Comparison of ENCODE assay signal across 32 cellular contexts in genomic region chr14:58904771-58905170, GRCh38.
"Had no signal": no experiment of that assay in that cellular context is flagged by ENCODE, and none has a peak within 500 bp of the region (broad histone marks: within the 10 kb centered on the region; RNA-seq: fewer than 3 reads in every experiment).

No MANE protein-coding gene starts in this region.

- H3K27me3 ChIP-seq: brain microvascular endothelial cell, stomach, suprapubic skin, tibial nerve, vagina had no signal

- H3K4me1 ChIP-seq: lower lobe of right lung, stomach, suprapubic skin, tibial nerve, vagina had no signal

- ATAC-seq: activated CD4-positive, CD25-positive, alpha-beta regulatory T cell treated with anti-CD3 and anti-CD28 coated beads, Interleukin-2, amount 50 U/mL, for 24 hours; activated CD8-positive, alpha-beta memory T cell treated with anti-CD3 and anti-CD28 coated beads, Interleukin-2, amount 10 ng/mL, durations not matched to agents 7 days and 5 days; activated CD8-positive, alpha-beta T cell treated with anti-CD3 and anti-CD28 coated beads for 36 hours; activated naive CD8-positive, alpha-beta T cell treated with anti-CD3 and anti-CD28 coated beads, Interleukin-2, amount 50 U/mL, for 24 hours; left lobe of liver; lower lobe of right lung; mucosa of descending colon; sciatic nerve; stimulated activated memory B cell treated with anti-CD40 and anti-IgM and Interleukin-4, amounts not matched to agents 10 μg/mL and 1 μg/mL and 100 μg/mL, for 72 hours had no signal

- H3K4me1 Mint-ChIP-seq: activated CD4-positive, alpha-beta T cell treated with anti-CD3 and anti-CD28 coated beads, Interleukin-2, amount 10 ng/mL, durations not matched to agents 24 days and 14 days; activated CD8-positive, alpha-beta memory T cell treated with anti-CD3 and anti-CD28 coated beads, Interleukin-2, amount 10 ng/mL, durations not matched to agents 7 days and 5 days; activated naive CD8-positive, alpha-beta T cell treated with anti-CD3 and anti-CD28 coated beads, Interleukin-2, amount 50 U/mL, for 24 hours; immature natural killer cell; naive B cell had no signal

- H3K27ac ChIP-seq: brain microvascular endothelial cell, lower lobe of right lung, stomach, suprapubic skin, tibial nerve, vagina, VCaP had no signal

- H3K36me3 ChIP-seq: brain microvascular endothelial cell, lower lobe of right lung, stomach, suprapubic skin, tibial nerve, vagina had no signal

- DNase-seq: activated CD4-positive, alpha-beta T cell treated with anti-CD3 and anti-CD28 coated beads, Interleukin-2, amount 10 ng/mL, durations not matched to agents 24 days and 14 days; activated CD8-positive, alpha-beta memory T cell treated with anti-CD3 and anti-CD28 coated beads, Interleukin-2, amount 10 ng/mL, durations not matched to agents 7 days and 5 days; activated CD8-positive, alpha-beta T cell treated with anti-CD3 and anti-CD28 coated beads for 36 hours; activated gamma-delta T cell; activated naive CD4-positive, alpha-beta T cell treated with anti-CD3 and anti-CD28 coated beads, Interleukin-2, amount 50 U/mL, for 16 hours; activated naive CD8-positive, alpha-beta T cell treated with anti-CD3 and anti-CD28 coated beads, Interleukin-2, amount 50 U/mL, for 24 hours; activated T-cell treated with anti-CD3 and anti-CD28 coated beads for 4 hours; aorta; brain microvascular endothelial cell; caudate nucleus; effector CD4-positive, alpha-beta T cell; erythroblast; foreskin melanocyte; immature natural killer cell; lower lobe of right lung; mesendoderm; mucosa of descending colon; naive B cell; nucleus accumbens; small intestine; stimulated activated CD4-positive, alpha-beta T cell treated with anti-CD3 and anti-CD28 coated beads, Interleukin-2, amount 100 ng/mL, for 24 hours; stomach had no signal

- FAIRE-seq: small intestine had no signal

- H3K4me3 ChIP-seq: lower lobe of right lung, mucosa of descending colon, stomach, suprapubic skin, tibial nerve, vagina had no signal

- H3K9me3 Mint-ChIP-seq: activated CD4-positive, alpha-beta T cell treated with anti-CD3 and anti-CD28 coated beads, Interleukin-2, amount 10 ng/mL, durations not matched to agents 24 days and 14 days; activated CD8-positive, alpha-beta T cell treated with anti-CD3 and anti-CD28 coated beads for 36 hours; activated naive CD8-positive, alpha-beta T cell treated with anti-CD3 and anti-CD28 coated beads, Interleukin-2, amount 50 U/mL, for 24 hours; activated T-helper 1 cell treated with anti-CD3 and anti-CD28 coated beads, Interleukin-12 subunit alpha, Interleukin-12 subunit beta, Interleukin-2, Interleukin-4 antibody, amounts not matched to agents 30 ng/mL and 10 ng/mL and 1 ng/mL, durations not matched to agents 14 hours and 24 hours and 36 hours; stimulated activated memory B cell treated with anti-CD40 and anti-IgM and Interleukin-4, amounts not matched to agents 10 μg/mL and 1 μg/mL and 100 μg/mL, for 72 hours had no signal

- H3K4me3 Mint-ChIP-seq: activated CD4-positive, alpha-beta T cell treated with anti-CD3 and anti-CD28 coated beads, Interleukin-2, amount 10 ng/mL, durations not matched to agents 24 days and 14 days; activated CD8-positive, alpha-beta memory T cell treated with anti-CD3 and anti-CD28 coated beads, Interleukin-2, amount 10 ng/mL, durations not matched to agents 7 days and 5 days; activated CD8-positive, alpha-beta T cell treated with anti-CD3 and anti-CD28 coated beads for 36 hours; activated naive CD8-positive, alpha-beta T cell treated with anti-CD3 and anti-CD28 coated beads, Interleukin-2, amount 50 U/mL, for 24 hours; activated T-helper 1 cell treated with anti-CD3 and anti-CD28 coated beads, Interleukin-12 subunit alpha, Interleukin-12 subunit beta, Interleukin-2, Interleukin-4 antibody, amounts not matched to agents 30 ng/mL and 10 ng/mL and 1 ng/mL, durations not matched to agents 14 hours and 24 hours and 36 hours; dendritic cell treated with granulocyte-macrophage colony-stimulating factor and Interleukin-4, amounts not matched to agents 40 ng/mL and 50 ng/mL, for 4 days; immature natural killer cell; naive B cell; stimulated activated memory B cell treated with anti-CD40 and anti-IgM and Interleukin-4, amounts not matched to agents 10 μg/mL and 1 μg/mL and 100 μg/mL, for 72 hours had no signal

- H3K36me3 Mint-ChIP-seq: activated CD8-positive, alpha-beta memory T cell treated with anti-CD3 and anti-CD28 coated beads, Interleukin-2, amount 10 ng/mL, durations not matched to agents 7 days and 5 days; immature natural killer cell; naive B cell; stimulated activated memory B cell treated with anti-CD40 and anti-IgM and Interleukin-4, amounts not matched to agents 10 μg/mL and 1 μg/mL and 100 μg/mL, for 72 hours had no signal

- H3K27me3 Mint-ChIP-seq: activated CD4-positive, alpha-beta T cell treated with anti-CD3 and anti-CD28 coated beads, Interleukin-2, amount 10 ng/mL, durations not matched to agents 24 days and 14 days; dendritic cell treated with granulocyte-macrophage colony-stimulating factor and Interleukin-4, amounts not matched to agents 40 ng/mL and 50 ng/mL, for 4 days had no signal

- H3K27ac Mint-ChIP-seq: activated CD4-positive, alpha-beta T cell treated with anti-CD3 and anti-CD28 coated beads, Interleukin-2, amount 10 ng/mL, durations not matched to agents 24 days and 14 days; activated CD8-positive, alpha-beta memory T cell treated with anti-CD3 and anti-CD28 coated beads, Interleukin-2, amount 10 ng/mL, durations not matched to agents 7 days and 5 days; activated CD8-positive, alpha-beta T cell treated with anti-CD3 and anti-CD28 coated beads for 36 hours; activated naive CD8-positive, alpha-beta T cell treated with anti-CD3 and anti-CD28 coated beads, Interleukin-2, amount 50 U/mL, for 24 hours; activated T-helper 1 cell treated with anti-CD3 and anti-CD28 coated beads, Interleukin-12 subunit alpha, Interleukin-12 subunit beta, Interleukin-2, Interleukin-4 antibody, amounts not matched to agents 30 ng/mL and 10 ng/mL and 1 ng/mL, durations not matched to agents 14 hours and 24 hours and 36 hours; dendritic cell treated with granulocyte-macrophage colony-stimulating factor and Interleukin-4, amounts not matched to agents 40 ng/mL and 50 ng/mL, for 4 days; immature natural killer cell; naive B cell; stimulated activated memory B cell treated with anti-CD40 and anti-IgM and Interleukin-4, amounts not matched to agents 10 μg/mL and 1 μg/mL and 100 μg/mL, for 72 hours had no signal

- H3K9me3 ChIP-seq: lower lobe of right lung, mucosa of descending colon, suprapubic skin, tibial nerve, vagina had no signal
